8 cellular contexts compared by ENCODE assay signal in the genomic region with DNA sequence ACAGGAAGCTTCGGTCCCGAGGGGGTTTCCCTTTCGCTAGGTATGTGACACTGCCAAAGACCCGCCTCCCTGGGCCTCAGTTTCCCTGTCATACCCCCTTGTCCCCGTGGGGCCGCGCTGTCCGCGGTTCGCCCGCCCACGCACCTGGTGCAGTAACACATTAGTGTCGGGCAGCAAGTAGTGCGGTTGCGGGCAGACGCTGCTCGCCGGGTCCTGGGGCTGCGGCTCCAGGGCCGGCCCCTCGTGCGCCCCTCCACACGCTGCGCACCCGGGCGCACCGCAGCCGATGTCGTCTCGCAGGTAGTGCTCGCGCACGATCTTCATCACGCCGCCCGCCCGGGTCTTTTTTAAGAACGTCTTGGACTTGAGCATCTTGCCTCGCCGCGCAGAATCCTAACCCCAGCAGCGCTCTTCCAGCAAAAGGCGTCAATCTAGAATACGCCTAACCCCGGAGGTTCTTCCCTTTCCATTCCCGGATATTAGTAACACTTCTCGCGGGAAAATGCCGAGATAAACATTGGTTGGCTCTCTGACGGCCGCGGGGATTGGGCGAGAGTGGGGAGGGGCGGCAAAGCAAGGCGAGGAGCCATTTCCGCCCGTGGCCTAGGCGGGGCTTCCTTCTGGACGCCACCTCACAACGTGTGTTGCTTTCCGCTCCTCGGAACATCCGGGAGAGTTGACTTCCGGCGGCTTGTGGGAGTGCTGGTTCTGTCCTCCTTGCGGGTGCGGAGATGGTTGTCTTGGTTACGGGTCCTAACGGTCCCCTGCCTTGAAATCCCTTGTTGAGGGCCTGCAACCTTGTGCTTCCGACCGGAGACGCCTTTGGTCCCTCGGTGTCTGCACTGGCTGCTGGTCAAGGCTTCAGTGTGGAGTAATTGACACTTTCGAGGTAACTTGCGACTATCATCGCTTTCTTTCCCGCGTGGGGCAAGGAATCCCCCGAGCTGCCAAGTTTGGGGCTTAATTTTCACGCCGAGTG. TPM values are rescaled to one million over a fixed set of nuclear protein-coding genes. Genes with fewer than 3 reads are reported as not detected.
DNase-seq lines count a peak whose midpoint lies in the region; ATAC-seq, FAIRE-seq and TF ChIP-seq lines count a peak whose summit lies in the region.

A gene with protein sequence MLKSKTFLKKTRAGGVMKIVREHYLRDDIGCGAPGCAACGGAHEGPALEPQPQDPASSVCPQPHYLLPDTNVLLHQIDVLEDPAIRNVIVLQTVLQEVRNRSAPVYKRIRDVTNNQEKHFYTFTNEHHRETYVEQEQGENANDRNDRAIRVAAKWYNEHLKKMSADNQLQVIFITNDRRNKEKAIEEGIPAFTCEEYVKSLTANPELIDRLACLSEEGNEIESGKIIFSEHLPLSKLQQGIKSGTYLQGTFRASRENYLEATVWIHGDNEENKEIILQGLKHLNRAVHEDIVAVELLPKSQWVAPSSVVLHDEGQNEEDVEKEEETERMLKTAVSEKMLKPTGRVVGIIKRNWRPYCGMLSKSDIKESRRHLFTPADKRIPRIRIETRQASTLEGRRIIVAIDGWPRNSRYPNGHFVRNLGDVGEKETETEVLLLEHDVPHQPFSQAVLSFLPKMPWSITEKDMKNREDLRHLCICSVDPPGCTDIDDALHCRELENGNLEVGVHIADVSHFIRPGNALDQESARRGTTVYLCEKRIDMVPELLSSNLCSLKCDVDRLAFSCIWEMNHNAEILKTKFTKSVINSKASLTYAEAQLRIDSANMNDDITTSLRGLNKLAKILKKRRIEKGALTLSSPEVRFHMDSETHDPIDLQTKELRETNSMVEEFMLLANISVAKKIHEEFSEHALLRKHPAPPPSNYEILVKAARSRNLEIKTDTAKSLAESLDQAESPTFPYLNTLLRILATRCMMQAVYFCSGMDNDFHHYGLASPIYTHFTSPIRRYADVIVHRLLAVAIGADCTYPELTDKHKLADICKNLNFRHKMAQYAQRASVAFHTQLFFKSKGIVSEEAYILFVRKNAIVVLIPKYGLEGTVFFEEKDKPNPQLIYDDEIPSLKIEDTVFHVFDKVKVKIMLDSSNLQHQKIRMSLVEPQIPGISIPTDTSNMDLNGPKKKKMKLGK (minus strand): TSS at position 440 of the 979 bp plus-strand sequence. CDS start 68 bp downstream, at position 372.
Gene PIBF1 (plus strand): TSS at position 673 of the 979 bp plus-strand sequence. CDS start 1,337 bp downstream, outside the sequence.

- H3K9me3 ChIP-seq in right atrium auricular region (no peaks in the 10 kb centered on the region), psoas muscle (no peaks in the 10 kb centered on the region)

- peak; percentile 65 for FAIRE-seq in urothelium cell line (lab: Jason Lieb, UNC)

- H3K4me1 ChIP-seq in right atrium auricular region (peaks cover 0 to 33% of the 10 kb centered on the region in 2 donors), psoas muscle (peaks cover 25% of the 10 kb centered on the region)

- DNase-seq in NCI-H187 (lab: John Stamatoyannopoulos, UW) = peak; percentile 97 to 98
- DNase-seq in T-helper 2 cell = peak; percentile 86 to 99 (median 95)
- DNase-seq in right atrium auricular region (ENCODE audit: low spot score) = peak; percentile 98
- peak; percentile 98 to 99 for DNase-seq in psoas muscle
- DNase-seq in urothelium cell line (ENCODE audit: low spot score) = peak; percentile 93

- H3K27me3 ChIP-seq in right atrium auricular region = no peaks in the 10 kb centered on the region
- no peaks in the 10 kb centered on the region for H3K27me3 ChIP-seq in psoas muscle (ENCODE audit: insufficient read depth in 3 of 3, low read length in 2 of 3)

- ATAC-seq in GM18498 (IDR thresholded peaks at IDR 0.05; ENCODE audit: unreplicated experiment) (peak; percentile 98), HG02938 (IDR thresholded peaks at IDR 0.05; ENCODE audit: unreplicated experiment) (peak; percentile 96), psoas muscle (peak; percentile 100)

- no peak for TF ChIP-seq CTCF in right atrium auricular region (IDR thresholded peaks at IDR 0.05)
- no peak for TF ChIP-seq CTCF in psoas muscle (IDR thresholded peaks at IDR 0.05)

- intact Hi-C loops in psoas muscle (cut with DNase I) = loop anchor here (1.0 to 5.0 kb wide), 2 partner anchors 54 kb away; partner anchors contain the start of genes BORA (in 2 of the 2) and MZT1 (in 2 of the 2)

- H3K36me3 ChIP-seq in right atrium auricular region (peaks cover 22% of the 10 kb centered on the region), psoas muscle (ENCODE audit: insufficient read depth in 1 of 2, low read depth in 1 of 2) (peaks cover 4 to 48% of the 10 kb centered on the region in 2 donors)

- 0 to 1% (median 0%) methylated on average over 77 to 81 of the region's 81 CpGs for WGBS in psoas muscle, 3 donors

- H3K4me3 ChIP-seq in right atrium auricular region (peak within 1 kb of the TSS; percentile 83 to 93), psoas muscle (peak within 1 kb of the TSS; percentile 89)

- H3K27ac ChIP-seq in angular gyrus (ENCODE audit: low read depth, low read length) (peak within 1 kb of the TSS; percentile 72), right atrium auricular region (peak within 1 kb of the TSS; percentile 81 to 84), psoas muscle (peak within 1 kb of the TSS; percentile 89)

RNA-seq across cellular contexts. Expression of the first gene that starts in this region (rescaled TPM):
- total RNA-seq in right atrium auricular region (10 to 100 TPM; 10.5 to 12.3 TPM), psoas muscle (10 to 100 TPM; 13.4 to 19.7 (median 15.5) TPM)
- polyA plus RNA-seq in psoas muscle = 10 to 100 TPM in 2 of 3 donors, 1 to 10 TPM in 1; 6.4 to 12.3 (median 10.8) TPM

RNA-seq across cellular contexts. Expression of gene PIBF1, which starts in this region (rescaled TPM):
- total RNA-seq in right atrium auricular region (10 to 100 TPM in 1 of 2 donors, 1 to 10 TPM in 1; 9.4 to 17.1 TPM), psoas muscle (10 to 100 TPM in 2 of 4 donors, 1 to 10 TPM in 2; 6.8 to 12.8 (median 10.1) TPM)
- polyA plus RNA-seq in psoas muscle = 1 to 10 TPM; 5.4 to 7.5 (median 6.0) TPM

Comparison
In these comparisons a context has a peak if more than half of its experiments do, and no peak if none do; other contexts are left out.
1. Peak in every context shown above with its lines: DNase-seq, ATAC-seq, H3K4me3 ChIP-seq and H3K27ac ChIP-seq.